8 cellular contexts compared by ENCODE assay signal in the genomic region with DNA sequence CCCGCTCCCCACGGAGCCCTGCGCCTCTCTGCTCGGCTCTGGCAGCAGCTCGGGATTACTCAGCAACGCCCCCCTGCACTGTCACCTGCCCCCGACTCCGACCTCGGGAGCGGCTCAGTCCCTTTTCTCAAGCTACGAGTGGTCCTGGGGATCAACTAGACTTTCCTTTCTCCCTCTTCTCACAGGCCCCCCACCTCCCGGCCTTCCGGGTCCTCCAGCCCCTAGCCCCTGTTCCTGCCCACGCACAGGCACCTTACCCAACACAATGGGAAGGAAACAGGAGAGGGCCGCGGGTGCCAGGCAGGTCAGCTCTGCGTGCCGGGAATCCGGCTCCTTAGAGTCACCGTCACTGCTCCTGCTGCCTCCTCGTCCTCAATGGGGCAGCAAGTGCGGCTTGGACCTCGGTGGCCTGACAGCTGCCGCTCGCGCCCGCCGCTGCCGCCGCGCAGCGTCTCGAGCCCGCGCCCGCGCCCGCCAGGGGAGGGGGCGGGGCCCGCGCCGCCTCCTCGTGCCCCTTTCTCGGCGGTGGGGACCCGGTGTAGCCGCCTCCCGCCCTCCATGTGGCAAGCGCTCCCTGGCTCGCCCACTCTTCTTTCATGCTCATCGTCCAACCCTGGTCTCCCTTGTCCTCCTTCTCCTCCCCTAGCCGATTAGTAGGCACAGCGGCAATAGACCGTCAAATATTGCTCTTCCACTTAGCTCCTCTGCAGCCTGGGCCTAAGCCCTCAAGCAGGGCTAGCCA. TPM values are rescaled to one million over a fixed set of nuclear protein-coding genes. Genes with fewer than 3 reads are reported as not detected.
DNase-seq lines count a peak whose midpoint lies in the region; ATAC-seq, FAIRE-seq and TF ChIP-seq lines count a peak whose summit lies in the region.

A gene with protein sequence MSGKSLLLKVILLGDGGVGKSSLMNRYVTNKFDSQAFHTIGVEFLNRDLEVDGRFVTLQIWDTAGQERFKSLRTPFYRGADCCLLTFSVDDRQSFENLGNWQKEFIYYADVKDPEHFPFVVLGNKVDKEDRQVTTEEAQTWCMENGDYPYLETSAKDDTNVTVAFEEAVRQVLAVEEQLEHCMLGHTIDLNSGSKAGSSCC (minus strand): TSS at position 455 of the 742 bp plus-strand sequence. CDS start 6,473 bp downstream, outside the sequence.

- DNase-seq in AG20443 (ENCODE audit: low spot score) (peak; percentile 84), NCI-H774 (lab: John Stamatoyannopoulos, UW) (peak; percentile 12), activated gamma-delta T cell treated with Interleukin-2 at 50 U/mL for 16 hours (peak; percentile 5), frontal cortex (ENCODE audit: low spot score in 2 of 2) (peak; percentile 63 to 69), neural progenitor cell (ENCODE audit: low spot score) (peak; percentile 77), tibial artery (peak; percentile 56 to 81)

- no peaks in the 10 kb centered on the region for H3K36me3 Mint-ChIP-seq in neural progenitor cell

- peak within 1 kb of the TSS; percentile 95 for H2AFZ ChIP-seq in neural progenitor cell (replicated peaks)

- H3K4me1 ChIP-seq in neural progenitor cell (no peaks in the 10 kb centered on the region), tibial artery (peaks cover 0 to 31% (median 2%) of the 10 kb centered on the region in 4 donors)

- no peaks in the 10 kb centered on the region for H4K20me1 ChIP-seq in neural progenitor cell (ENCODE audit: low read depth)

- H3K27me3 ChIP-seq in neural progenitor cell (peaks cover 94% of the 10 kb centered on the region), tibial artery (no peaks in the 10 kb centered on the region)

- H3K27ac Mint-ChIP-seq in neural progenitor cell: peak within 1 kb of the TSS; percentile 9

- peak within 1 kb of the TSS; percentile 90 for H3K4me3 Mint-ChIP-seq in neural progenitor cell

- H3K4me3 ChIP-seq in neural progenitor cell (peak within 1 kb of the TSS; percentile 70), tibial artery (peak within 1 kb of the TSS; percentile 71 to 73)

- no peaks in the 10 kb centered on the region for H3K9me3 ChIP-seq in neural progenitor cell (ENCODE audit: low read depth)
- no peaks in the 10 kb centered on the region for H3K9me3 ChIP-seq in tibial artery

- FAIRE-seq in frontal cortex (lab: Jason Lieb, UNC): no peak

- H3K79me2 ChIP-seq in neural progenitor cell (ENCODE audit: low read depth): no peaks in the 10 kb centered on the region

- ATAC-seq in GM19035 (IDR thresholded peaks at IDR 0.05; ENCODE audit: unreplicated experiment) (peak; percentile 94), HG03354 (IDR thresholded peaks at IDR 0.05; ENCODE audit: poor library complexity, severe bottlenecking, unreplicated experiment) (peak; percentile 85)

- H3K36me3 ChIP-seq in neural progenitor cell (no peaks in the 10 kb centered on the region), tibial artery (no peaks in the 10 kb centered on the region)

- H3K27ac ChIP-seq in neural progenitor cell: no peak within 1 kb of the TSS
- peak within 1 kb of the TSS; percentile 86 to 93 for H3K27ac ChIP-seq in tibial artery

- H3F3A ChIP-seq in neural progenitor cell (ENCODE audit: low read depth): peaks cover 7% of the 10 kb centered on the region

- peaks cover 4% of the 10 kb centered on the region for H3K27me3 Mint-ChIP-seq in neural progenitor cell (ENCODE audit: insufficient read depth, low read depth)

- TF ChIP-seq CTCF in neural progenitor cell (IDR thresholded peaks at IDR 0.05): no peak
- no peak for TF ChIP-seq CTCF in tibial artery (IDR thresholded peaks at IDR 0.05)

- H3K4me1 Mint-ChIP-seq in neural progenitor cell: peaks cover 7% of the 10 kb centered on the region

- H3K9ac ChIP-seq in neural progenitor cell: no peak within 1 kb of the TSS

- H3K9me3 Mint-ChIP-seq in neural progenitor cell: no peaks in the 10 kb centered on the region

- intact Hi-C loops in tibial artery (cut with DNase I; ENCODE audit: low total_unique reads): no loop called here

- H3K4me2 ChIP-seq in neural progenitor cell: peak within 1 kb of the TSS; percentile 88

RNA-seq across cellular contexts. Expression of the gene that starts here (rescaled TPM):
- 48.9 TPM for total RNA-seq in frontal cortex
- 2.2 and 2.4 TPM in 2 replicates for total RNA-seq in neural progenitor cell (ENCODE audit: low replicate concordance)

Comparison
In these comparisons a context has a peak if more than half of its experiments do, and no peak if none do; other contexts are left out.
1. RNA of the gene that starts here (total RNA-seq): 48.9 TPM in frontal cortex (single experiment); 2.2 to 2.4 TPM in neural progenitor cell; every median in the first group is over 10 times any median in the second.
2. DNase-seq: peak in every context shown above with its lines; median percentile 84 in AG20443; 77 in neural progenitor cell; 68 in tibial artery; 66 in frontal cortex; 12 in NCI-H774; 5 in activated gamma-delta T cell treated with Interleukin-2 at 50 U/mL for 16 hours.